Comparison of ENCODE assay signal across 18 cellular contexts in the genomic region with DNA sequence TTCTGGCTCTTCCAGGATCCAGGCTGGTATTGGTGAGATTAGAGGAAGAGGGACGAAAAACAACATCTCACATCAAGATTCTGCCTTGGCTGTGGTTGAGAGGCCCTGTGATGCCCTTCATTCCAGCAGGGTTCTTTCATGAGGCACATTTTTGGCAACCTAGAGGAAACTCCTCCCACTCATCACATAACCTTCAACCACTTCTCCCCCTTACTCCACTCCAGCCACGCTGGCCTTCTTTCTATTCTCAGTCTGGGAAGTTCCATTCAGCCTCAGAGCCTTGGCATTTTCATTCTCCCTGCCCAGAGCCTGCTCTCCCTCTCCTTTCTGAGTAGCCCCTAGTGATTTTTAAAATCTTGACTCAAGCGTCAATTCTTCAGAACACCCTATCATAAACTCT.
DNase-seq lines count a peak whose midpoint lies in the region; ATAC-seq, FAIRE-seq and TF ChIP-seq lines count a peak whose summit lies in the region.
"Had no signal": no experiment of that assay in that cellular context is flagged by ENCODE, and none has a peak within 500 bp of the region (broad histone marks: within the 10 kb centered on the region; RNA-seq: fewer than 3 reads in every experiment).

No MANE protein-coding gene starts in this region.

- H3K79me2 ChIP-seq in astrocyte (ENCODE audit: insufficient read depth, low read length): no peaks in the 10 kb centered on the region

- H3K4me3 ChIP-seq in BLaER1 (no peak overlapping the region), astrocyte (ENCODE audit: insufficient read depth, low read depth, low read length) (no peak overlapping the region), suprapubic skin (no peak overlapping the region)
- H3K4me3 ChIP-seq: GM12878, GM23338 had no signal

- 69% methylated on average over 3 of the region's 3 CpGs for WGBS in suprapubic skin

- no peaks in the 10 kb centered on the region for H3K27me3 ChIP-seq in BLaER1
- peaks cover 4% of the 10 kb centered on the region for H3K27me3 ChIP-seq in astrocyte (ENCODE audit: insufficient read depth, low read length)
- H3K27me3 ChIP-seq in suprapubic skin: no peaks in the 10 kb centered on the region
- H3K27me3 ChIP-seq: BE2C had no signal

- H2AFZ ChIP-seq in astrocyte (ENCODE audit: low read depth, low read length): no peak overlapping the region
- H2AFZ ChIP-seq: GM23338 had no signal

- H3K9ac ChIP-seq in BLaER1 (no peak overlapping the region; the same call in 1 of the 2 replicates), astrocyte (ENCODE audit: low read length) (no peak overlapping the region)

- no peak overlapping the region for H3K4me3 Mint-ChIP-seq in astrocyte (ENCODE audit: unreplicated experiment)
- H3K4me3 Mint-ChIP-seq: CD8-positive, alpha-beta memory T cell; GM23338 had no signal

- peaks cover 14% of the 10 kb centered on the region for H3K27me3 Mint-ChIP-seq in astrocyte (ENCODE audit: low read depth, unreplicated experiment)

- no peak for TF ChIP-seq POLR2A in suprapubic skin (IDR thresholded peaks at IDR 0.05)

- H3K9me3 ChIP-seq in BLaER1 (no peaks in the 10 kb centered on the region; the same call in 1 of the 2 replicates), astrocyte (ENCODE audit: insufficient read depth, low read depth, low read length) (no peaks in the 10 kb centered on the region), suprapubic skin (no peaks in the 10 kb centered on the region)
- H3K9me3 ChIP-seq: BE2C, Caco-2 had no signal

- H3K4me1 Mint-ChIP-seq in astrocyte (ENCODE audit: low read depth, unreplicated experiment): peaks cover 12% of the 10 kb centered on the region
- H3K4me1 Mint-ChIP-seq: CD8-positive, alpha-beta memory T cell; GM23338 had no signal

- no peak overlapping the region for H3K27ac Mint-ChIP-seq in astrocyte (ENCODE audit: unreplicated experiment)
- H3K27ac Mint-ChIP-seq: CD8-positive, alpha-beta memory T cell; GM23338 had no signal

- no peak for TF ChIP-seq EP300 in suprapubic skin (IDR thresholded peaks at IDR 0.05)

- H3K36me3 ChIP-seq in BLaER1 (no peaks in the 10 kb centered on the region), astrocyte (ENCODE audit: insufficient read depth, low read length) (no peaks in the 10 kb centered on the region), suprapubic skin (no peaks in the 10 kb centered on the region)
- H3K36me3 ChIP-seq: BE2C had no signal

- H4K20me1 ChIP-seq in BLaER1 (no peaks in the 10 kb centered on the region), astrocyte (ENCODE audit: insufficient read depth, low read length) (no peaks in the 10 kb centered on the region)

- H3K27ac ChIP-seq in BLaER1 (peak overlapping the region; percentile 31; the same call in 1 of the 2 replicates), astrocyte (ENCODE audit: low read depth, low read length) (no peak overlapping the region), suprapubic skin (no peak overlapping the region)

- TF ChIP-seq CTCF in astrocyte (IDR thresholded peaks at IDR 0.05; ENCODE audit: insufficient read depth, low read depth, low read length) (no peak), suprapubic skin (IDR thresholded peaks at IDR 0.05) (no peak)

- intact Hi-C loops in left ventricle myocardium superior (cut with micrococcal nuclease): no loop called here

- DNase-seq in EH (ENCODE audit: low read depth) (peak; percentile 16), astrocyte (ENCODE audit: low read depth) (peak; percentile 36), left ventricle myocardium superior (no peak), GDM1 (lab: John Stamatoyannopoulos, UW) (no peak), HUDEP-2 (lab: John Stamatoyannopoulos, UW; ENCODE audit: unreplicated experiment in 76 of 76) (no peak), suprapubic skin (ENCODE audit: low spot score in 2 of 2) (no peak)
- DNase-seq: BE2C; Caco-2; CD8-positive, alpha-beta memory T cell; DND-41; H7 had no signal

- peak overlapping the region; percentile 55 for H3K4me2 ChIP-seq in BLaER1
- no peak overlapping the region for H3K4me2 ChIP-seq in astrocyte (ENCODE audit: low read length)
- H3K4me2 ChIP-seq: GM23338 had no signal

- ATAC-seq in left ventricle myocardium superior (peak; percentile 73), HG03196 (IDR thresholded peaks at IDR 0.05; ENCODE audit: unreplicated experiment) (no peak)
- ATAC-seq: GM12878, GM23338 had no signal

- no peak for FAIRE-seq in astrocyte (lab: Jason Lieb, UNC)
- FAIRE-seq: A204.1, GM12878, GM18507, HTR-8/SVneo had no signal

- H3K9me3 Mint-ChIP-seq in astrocyte (ENCODE audit: unreplicated experiment): peaks cover 2% of the 10 kb centered on the region
- H3K9me3 Mint-ChIP-seq: CD8-positive, alpha-beta memory T cell; GM23338 had no signal

- no peaks in the 10 kb centered on the region for H3K36me3 Mint-ChIP-seq in astrocyte (ENCODE audit: low read depth, unreplicated experiment)
- H3K36me3 Mint-ChIP-seq: CD8-positive, alpha-beta memory T cell had no signal

- H3K4me1 ChIP-seq in BLaER1 (peaks cover 55% of the 10 kb centered on the region), astrocyte (ENCODE audit: insufficient read depth, low read length) (peaks cover 4% of the 10 kb centered on the region), suprapubic skin (peaks cover 8% of the 10 kb centered on the region)
- H3K4me1 ChIP-seq: BE2C, Caco-2 had no signal

Comparison
In these comparisons a context has a peak if more than half of its experiments do, and no peak if none do; other contexts are left out.
1. DNase-seq: peak in EH (single experiment) and astrocyte (single experiment); none in left ventricle myocardium superior (single experiment), GDM1 (single experiment), HUDEP-2 (0 of 76) and suprapubic skin (0 of 2).